27 cellular contexts compared by ENCODE assay signal in the genomic region with DNA sequence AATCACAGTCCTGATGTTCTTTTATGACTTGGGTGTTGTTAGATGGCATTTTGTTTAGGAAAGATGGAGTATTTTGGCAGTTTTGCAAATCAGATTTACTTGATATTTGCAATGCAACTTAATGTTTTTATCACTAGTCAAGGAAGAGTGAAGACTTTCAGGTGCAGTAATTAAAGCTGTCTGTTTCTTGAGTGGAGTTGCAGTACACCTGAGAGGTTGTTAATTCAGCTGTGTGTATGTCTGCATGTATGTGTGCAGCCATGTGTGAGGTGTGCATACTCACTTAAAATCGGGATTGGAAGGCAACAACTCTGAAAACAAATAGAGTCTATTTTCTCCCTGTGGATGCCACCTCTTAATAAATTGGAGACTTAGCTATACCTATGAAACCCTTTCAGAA.
A peak's percentile ranks its signal among the peaks of the same experiment; 100 is the strongest.
DNase-seq lines count a peak whose midpoint lies in the region; ATAC-seq and TF ChIP-seq lines count a peak whose summit lies in the region.
"Had no signal": no experiment of that assay in that cellular context is flagged by ENCODE, and none has a peak within 500 bp of the region (broad histone marks: within the 10 kb centered on the region; RNA-seq: fewer than 3 reads in every experiment).

No MANE protein-coding gene starts in this region.

- TF ChIP-seq CTCF in nephron (IDR thresholded peaks at IDR 0.05; ENCODE audit: unreplicated experiment in 3 of 3) (no peak), tibial nerve (IDR thresholded peaks at IDR 0.05) (no peak)

- H3K36me3 ChIP-seq in SJCRH30 (peaks cover 2% of the 10 kb centered on the region; the same call in 1 of the 2 replicates), tibial nerve (no peaks in the 10 kb centered on the region)
- H3K36me3 ChIP-seq: ascending aorta, uterus had no signal

- H3K27ac ChIP-seq in SJCRH30 (peak overlapping the region; percentile 77; the same call in 1 of the 2 replicates), tibial nerve (no peak overlapping the region)
- H3K27ac ChIP-seq: ascending aorta, uterus had no signal

- H3K4me3 Mint-ChIP-seq in nephron = peak overlapping the region in 2 of 3 experiments; percentile 11 to 29
- H3K4me3 Mint-ChIP-seq: activated CD8-positive, alpha-beta T cell treated with anti-CD3 and anti-CD28 coated beads for 36 hours; activated naive CD8-positive, alpha-beta T cell treated with anti-CD3 and anti-CD28 coated beads for 36 hours; dendritic cell treated with granulocyte-macrophage colony-stimulating factor and Interleukin-4, amounts not matched to agents 40 ng/mL and 50 ng/mL, for 4 days had no signal

- H3K4me1 Mint-ChIP-seq in nephron = peaks cover 65% of the 10 kb centered on the region
- H3K4me1 Mint-ChIP-seq: activated naive CD8-positive, alpha-beta T cell treated with anti-CD3 and anti-CD28 coated beads for 36 hours had no signal

- 62 to 80% methylated on average over 1 of the region's 1 CpG for WGBS in tibial nerve, 2 donors

- H3K27me3 ChIP-seq in SJCRH30 = no peaks in the 10 kb centered on the region
- H3K27me3 ChIP-seq in tibial nerve = no peaks in the 10 kb centered on the region
- H3K27me3 ChIP-seq: ascending aorta, uterus had no signal

- no peaks in the 10 kb centered on the region for H3K9me3 Mint-ChIP-seq in nephron
- H3K9me3 Mint-ChIP-seq: activated CD8-positive, alpha-beta T cell treated with anti-CD3 and anti-CD28 coated beads for 36 hours; activated naive CD8-positive, alpha-beta T cell treated with anti-CD3 and anti-CD28 coated beads for 36 hours; dendritic cell treated with granulocyte-macrophage colony-stimulating factor and Interleukin-4, amounts not matched to agents 40 ng/mL and 50 ng/mL, for 4 days had no signal

- peak overlapping the region; percentile 92 to 97 (median 93) for H3K27ac Mint-ChIP-seq in nephron
- H3K27ac Mint-ChIP-seq: activated CD8-positive, alpha-beta T cell treated with anti-CD3 and anti-CD28 coated beads for 36 hours; activated naive CD8-positive, alpha-beta T cell treated with anti-CD3 and anti-CD28 coated beads for 36 hours; dendritic cell treated with granulocyte-macrophage colony-stimulating factor and Interleukin-4, amounts not matched to agents 40 ng/mL and 50 ng/mL, for 4 days had no signal

- no peaks in the 10 kb centered on the region for H3K36me3 Mint-ChIP-seq in nephron (ENCODE audit: low read depth)
- H3K36me3 Mint-ChIP-seq: activated naive CD8-positive, alpha-beta T cell treated with anti-CD3 and anti-CD28 coated beads for 36 hours had no signal

- H3K4me1 ChIP-seq in SJCRH30 = peaks cover 22% of the 10 kb centered on the region
- H3K4me1 ChIP-seq in tibial nerve = no peaks in the 10 kb centered on the region
- H3K4me1 ChIP-seq: ascending aorta, uterus had no signal

- no peak for TF ChIP-seq EP300 in tibial nerve (IDR thresholded peaks at IDR 0.05)

- H3K27me3 Mint-ChIP-seq in nephron (ENCODE audit: low read depth) = no peaks in the 10 kb centered on the region
- H3K27me3 Mint-ChIP-seq: activated CD8-positive, alpha-beta T cell treated with anti-CD3 and anti-CD28 coated beads for 36 hours; dendritic cell treated with granulocyte-macrophage colony-stimulating factor and Interleukin-4, amounts not matched to agents 40 ng/mL and 50 ng/mL, for 4 days had no signal

- no peak for TF ChIP-seq POLR2A in tibial nerve (IDR thresholded peaks at IDR 0.05)

- no peak overlapping the region for H3K4me3 ChIP-seq in SJCRH30
- no peak overlapping the region for H3K4me3 ChIP-seq in tibial nerve
- H3K4me3 ChIP-seq: ascending aorta, uterus had no signal

- DNase-seq in NCI-H1417 (lab: John Stamatoyannopoulos, UW) = peak in 2 of 3 experiments; percentile 36 to 40
- no peak for DNase-seq in NCI-H1417 treated with DMSO at 0.1 percent for 48 hours (lab: John Stamatoyannopoulos, UW)
- peak; percentile 50 for DNase-seq in DMS79 (lab: John Stamatoyannopoulos, UW)
- no peak for DNase-seq in SJCRH30
- DNase-seq in OCI-M1 (lab: John Stamatoyannopoulos, UW) = no peak
- DNase-seq in tibial nerve (ENCODE audit: low spot score in 2 of 2) = no peak
- DNase-seq: activated CD4-positive, CD25-positive, alpha-beta regulatory T cell treated with anti-CD3 and anti-CD28 coated beads, Interleukin-2, amount 50 U/mL, for 72 hours; activated CD8-positive, alpha-beta T cell treated with anti-CD3 and anti-CD28 coated beads for 36 hours; activated effector memory CD4-positive, alpha-beta T cell treated with Interleukin-2 at 50 U/mL for 16 hours; activated naive CD8-positive, alpha-beta T cell treated with anti-CD3 and anti-CD28 coated beads for 36 hours; AML-193; caudate nucleus; DND-41; HCEC 1CT; NCI-H1048; NCI-H2171 treated with DMSO at 0.1 percent for 48 hours; NCI-H774; nucleus accumbens; SIG-M5; small intestine; stimulated activated CD4-positive, alpha-beta T cell treated with anti-CD3 and anti-CD28 coated beads, Interleukin-2, amount 100 ng/mL, for 24 hours; T-helper 1 cell; uterus had no signal

- no peak for ATAC-seq in HG03520 (IDR thresholded peaks at IDR 0.05; ENCODE audit: unreplicated experiment)
- ATAC-seq: activated CD8-positive, alpha-beta T cell treated with anti-CD3 and anti-CD28 coated beads for 36 hours had no signal

- no peaks in the 10 kb centered on the region for H3K9me3 ChIP-seq in SJCRH30 (replicated peaks)
- H3K9me3 ChIP-seq in tibial nerve = no peaks in the 10 kb centered on the region
- H3K9me3 ChIP-seq: ascending aorta, uterus had no signal

Comparison
In these comparisons a context has a peak if more than half of its experiments do, and no peak if none do; other contexts are left out.
1. DNase-seq: peak in NCI-H1417 (2 of 3) and DMS79 (single experiment); none in NCI-H1417 treated with DMSO at 0.1 percent for 48 hours (single experiment), SJCRH30 (0 of 2), OCI-M1 (single experiment) and tibial nerve (0 of 2).